Comparison of ENCODE assay signal across 9 cellular contexts in the genomic region with DNA sequence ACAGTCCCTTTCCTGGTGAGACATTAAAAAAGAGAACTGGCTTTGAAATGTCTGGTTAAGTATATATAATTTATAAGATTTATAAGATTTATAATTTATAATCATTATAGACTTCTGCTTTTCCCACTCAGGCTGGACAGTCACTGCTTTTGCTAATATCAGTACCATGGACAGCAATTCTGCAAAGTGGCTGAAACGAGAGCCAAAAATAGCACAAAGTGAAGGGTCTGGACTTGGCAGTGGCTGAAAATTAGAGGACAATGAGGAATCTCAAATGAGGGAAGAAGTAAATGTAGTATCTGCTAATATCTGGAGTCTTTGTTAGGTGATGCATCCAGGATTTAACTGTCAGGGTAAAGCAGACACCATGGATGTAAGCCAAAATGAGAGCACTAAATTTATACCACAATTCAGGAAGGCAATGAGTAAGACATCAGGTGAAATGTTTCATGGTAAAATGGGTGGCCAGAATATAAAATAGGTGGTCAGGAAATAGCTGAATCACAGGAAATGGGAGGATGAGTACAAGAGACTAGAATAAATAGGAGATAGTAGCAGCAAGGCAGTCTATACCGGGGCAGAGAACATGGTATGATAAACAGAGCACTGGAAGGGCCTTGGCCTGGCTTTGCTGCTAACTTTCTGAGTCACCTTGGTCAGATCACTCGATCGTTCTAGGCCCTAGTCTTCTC. TPM values are rescaled to one million over a fixed set of nuclear protein-coding genes. Genes with fewer than 3 reads are reported as not detected.
DNase-seq lines count a peak whose midpoint lies in the region; ATAC-seq and TF ChIP-seq lines count a peak whose summit lies in the region.
"Had no signal": no experiment of that assay in that cellular context is flagged by ENCODE, and none has a peak within 500 bp of the region (broad histone marks: within the 10 kb centered on the region; RNA-seq: fewer than 3 reads in every experiment).

No MANE protein-coding gene starts in this region.

- H3K9me3 ChIP-seq in BE2C = no peaks in the 10 kb centered on the region; the same call in 1 of the 2 replicates
- H3K9me3 ChIP-seq: pancreas had no signal

- no peaks in the 10 kb centered on the region; the same call in none of the 2 replicates for H3K4me1 ChIP-seq in BE2C
- H3K4me1 ChIP-seq: pancreas had no signal

- no peaks in the 10 kb centered on the region for H3K27me3 ChIP-seq in BE2C
- H3K27me3 ChIP-seq: pancreas had no signal

- H3K36me3 ChIP-seq in BE2C = no peaks in the 10 kb centered on the region
- H3K36me3 ChIP-seq: pancreas had no signal

- CTCF ChIA-PET in activated naive CD4-positive, alpha-beta T cell treated with anti-CD3 and anti-CD28 coated beads for 36 hours (lab: Charles Lee) = interaction anchor here (0.6 to 1.5 kb wide), 2 partner anchors 13 to 295 kb away, joined by 3 read pairs; no protein-coding TSS in a partner anchor

- DNase-seq in DMS 273 (lab: John Stamatoyannopoulos, UW; ENCODE audit: unreplicated experiment) = peak; percentile 25
- DNase-seq in DMS 273 treated with DMSO at 0.1 percent for 48 hours (lab: John Stamatoyannopoulos, UW) = no peak
- peak; percentile 43 for DNase-seq in RPMI7951 (ENCODE audit: low read depth)
- peak; percentile 17 for DNase-seq in fibroblast of mammary gland (ENCODE audit: low read depth)
- DNase-seq in stimulated activated naive CD8-positive, alpha-beta T cell treated with anti-CD3 and anti-CD28 coated beads, Interleukin-15, Interleukin-2, amounts not matched to agents 100 U/mL and 50 U/mL, for 24 hours = no peak
- no peak for DNase-seq in stimulated activated CD4-positive, alpha-beta T cell treated with anti-CD3 and anti-CD28 coated beads, Interleukin-12 subunit alpha, Interleukin-12 subunit beta, amount 100 ng/mL, for 4 hours
- DNase-seq in BE2C = no peak
- DNase-seq in activated naive CD4-positive, alpha-beta T cell treated with anti-CD3 and anti-CD28 coated beads for 36 hours = no peak
- DNase-seq: pancreas had no signal

- no peak overlapping the region for H3K27ac Mint-ChIP-seq in activated naive CD4-positive, alpha-beta T cell treated with anti-CD3 and anti-CD28 coated beads for 36 hours

- H3K27me3 Mint-ChIP-seq in activated naive CD4-positive, alpha-beta T cell treated with anti-CD3 and anti-CD28 coated beads for 36 hours (ENCODE audit: low read depth) = peaks cover 11% of the 10 kb centered on the region

- H3K4me3 Mint-ChIP-seq in activated naive CD4-positive, alpha-beta T cell treated with anti-CD3 and anti-CD28 coated beads for 36 hours = no peak overlapping the region

- H3K9me3 Mint-ChIP-seq in activated naive CD4-positive, alpha-beta T cell treated with anti-CD3 and anti-CD28 coated beads for 36 hours = peaks cover 3% of the 10 kb centered on the region

- H3K4me3 ChIP-seq in fibroblast of mammary gland (ENCODE audit: control insufficient read depth, low read depth, low read length) (no peak overlapping the region), BE2C (ENCODE audit: low read depth, low read length) (no peak overlapping the region)
- H3K4me3 ChIP-seq: pancreas had no signal

- no peaks in the 10 kb centered on the region for H3K36me3 Mint-ChIP-seq in activated naive CD4-positive, alpha-beta T cell treated with anti-CD3 and anti-CD28 coated beads for 36 hours (ENCODE audit: low read depth)

- intact Hi-C loops in activated naive CD4-positive, alpha-beta T cell treated with anti-CD3 and anti-CD28 coated beads for 36 hours (cut with micrococcal nuclease) = no loop called here

- no peaks in the 10 kb centered on the region for H3K4me1 Mint-ChIP-seq in activated naive CD4-positive, alpha-beta T cell treated with anti-CD3 and anti-CD28 coated beads for 36 hours (ENCODE audit: low read depth)

- peak; percentile 23 for ATAC-seq in stimulated activated naive CD8-positive, alpha-beta T cell treated with anti-CD3 and anti-CD28 coated beads, Interleukin-15, Interleukin-2, amounts not matched to agents 100 U/mL and 50 U/mL, for 24 hours

- no peak for TF ChIP-seq CTCF in fibroblast of mammary gland (conservative IDR thresholded peaks at IDR 0.05; ENCODE audit: control insufficient read depth, insufficient read depth, low read depth, low read length)
- no peak for TF ChIP-seq CTCF in BE2C (IDR thresholded peaks at IDR 0.05; ENCODE audit: low read depth, low read length)

RNA-seq across cellular contexts. Expression of a gene that starts 39.6 kb away (rescaled TPM):
- total RNA-seq in RPMI7951 (2014; rRNA removed; shearing (Covaris generic)) = not detected in 2 replicates
- not detected for polyA plus RNA-seq in BE2C (2012; ENCODE audit: insufficient read depth, insufficient read length, low read depth)
- not detected for total RNA-seq in activated naive CD4-positive, alpha-beta T cell treated with anti-CD3 and anti-CD28 coated beads for 36 hours
- total RNA-seq: pancreas had no signal
- polyA plus RNA-seq: pancreas had no signal

Comparison
In these comparisons a context has a peak if more than half of its experiments do, and no peak if none do; other contexts are left out.
1. DNase-seq: peak in DMS 273 (single experiment), RPMI7951 (single experiment) and fibroblast of mammary gland (single experiment); none in DMS 273 treated with DMSO at 0.1 percent for 48 hours (single experiment), stimulated activated naive CD8-positive, alpha-beta T cell treated with anti-CD3 and anti-CD28 coated beads, Interleukin-15, Interleukin-2, amounts not matched to agents 100 U/mL and 50 U/mL, for 24 hours (single experiment), stimulated activated CD4-positive, alpha-beta T cell treated with anti-CD3 and anti-CD28 coated beads, Interleukin-12 subunit alpha, Interleukin-12 subunit beta, amount 100 ng/mL, for 4 hours (single experiment), BE2C (single experiment) and activated naive CD4-positive, alpha-beta T cell treated with anti-CD3 and anti-CD28 coated beads for 36 hours (single experiment).